8 cellular contexts compared by ENCODE assay signal in the genomic region with DNA sequence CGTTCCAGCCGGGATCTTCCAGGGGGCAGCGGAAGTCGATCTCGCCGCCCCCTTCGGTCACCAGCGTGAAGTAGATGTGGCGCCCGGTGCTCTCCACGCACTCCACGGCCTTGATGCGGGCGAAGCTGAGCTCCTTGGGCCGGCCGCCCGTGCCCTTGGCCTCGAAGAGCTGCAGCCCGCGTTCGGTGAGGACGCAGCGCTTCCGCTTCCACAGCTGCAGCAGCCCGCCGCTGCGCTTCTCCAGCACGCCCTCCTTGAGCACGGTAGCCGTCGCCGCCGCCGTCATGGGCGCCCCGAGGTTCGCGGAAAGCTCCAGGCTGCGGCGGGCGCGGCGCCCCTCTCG. TPM values are rescaled to one million over a fixed set of nuclear protein-coding genes. Genes with fewer than 3 reads are reported as not detected.
A peak's percentile ranks its signal among the peaks of the same experiment; 100 is the strongest.
DNase-seq lines count a peak whose midpoint lies in the region; ATAC-seq and TF ChIP-seq lines count a peak whose summit lies in the region.

No MANE protein-coding gene starts in this region.

- H3K27me3 ChIP-seq in fibroblast of lung (ENCODE audit: control insufficient read depth, insufficient read depth, low read length), result no peaks in the 10 kb centered on the region
- peaks cover 50% of the 10 kb centered on the region for H3K27me3 ChIP-seq in neural progenitor cell

- H3K36me3 Mint-ChIP-seq in T-helper 17 cell (ENCODE audit: low read depth), result peaks cover 4% of the 10 kb centered on the region
- no peaks in the 10 kb centered on the region for H3K36me3 Mint-ChIP-seq in neural progenitor cell

- H3K4me1 ChIP-seq in fibroblast of lung (ENCODE audit: control insufficient read depth, extremely low read depth, insufficient read depth, low read length) (peaks cover 14% of the 10 kb centered on the region), neural progenitor cell (peaks cover 14% of the 10 kb centered on the region)

- H3K9me3 Mint-ChIP-seq in neural progenitor cell, result peaks cover 2% of the 10 kb centered on the region

- H2AFZ ChIP-seq in fibroblast of lung (ENCODE audit: low read length), result no peak overlapping the region
- H2AFZ ChIP-seq in neural progenitor cell (replicated peaks), result peak overlapping the region; percentile 90

- peaks cover 19% of the 10 kb centered on the region for H3K36me3 ChIP-seq in fibroblast of lung (ENCODE audit: control insufficient read depth, insufficient read depth, low read length)
- no peaks in the 10 kb centered on the region for H3K36me3 ChIP-seq in neural progenitor cell

- TF ChIP-seq CTCF in 22Rv1 (IDR thresholded peaks at IDR 0.05), result no peak
- TF ChIP-seq CTCF in fibroblast of lung (conservative IDR thresholded peaks at IDR 0.05 in 1 of 2, IDR thresholded peaks at IDR 0.05 in 1 of 2; ENCODE audit: low read depth in 1 of 2, low read length in 2 of 2), result no peak
- no peak for TF ChIP-seq CTCF in neural progenitor cell (IDR thresholded peaks at IDR 0.05)

- H3K4me2 ChIP-seq in fibroblast of lung (ENCODE audit: extremely low read depth, insufficient read depth, low read length), result peak overlapping the region; percentile 69
- peak overlapping the region; percentile 95 for H3K4me2 ChIP-seq in neural progenitor cell

- H3K4me3 Mint-ChIP-seq in T-helper 17 cell, result peak overlapping the region; percentile 81
- peak overlapping the region; percentile 74 for H3K4me3 Mint-ChIP-seq in neural progenitor cell

- peak; percentile 55 for ATAC-seq in GM18502 (IDR thresholded peaks at IDR 0.05; ENCODE audit: poor library complexity, unreplicated experiment)
- ATAC-seq in HG03064 (IDR thresholded peaks at IDR 0.05; ENCODE audit: low read depth, unreplicated experiment), result peak; percentile 39
- peak; percentile 52 for ATAC-seq in T-helper 17 cell
- no peak for ATAC-seq in HG03565 (IDR thresholded peaks at IDR 0.05; ENCODE audit: unreplicated experiment)

- H3K27ac ChIP-seq in 22Rv1 (peak overlapping the region; percentile 62), fibroblast of lung (ENCODE audit: insufficient read depth, low read length) (peak overlapping the region; percentile 83), neural progenitor cell (no peak overlapping the region)

- H4K20me1 ChIP-seq in fibroblast of lung (ENCODE audit: control insufficient read depth, extremely low read depth, insufficient read depth, low read length) (no peaks in the 10 kb centered on the region), neural progenitor cell (ENCODE audit: low read depth) (peaks cover 17% of the 10 kb centered on the region)

- H3K27me3 Mint-ChIP-seq in T-helper 17 cell, result peaks cover 38% of the 10 kb centered on the region
- peaks cover 54% of the 10 kb centered on the region for H3K27me3 Mint-ChIP-seq in neural progenitor cell (ENCODE audit: insufficient read depth, low read depth)

- H3K4me1 Mint-ChIP-seq in T-helper 17 cell (peaks cover 12% of the 10 kb centered on the region), neural progenitor cell (peaks cover 13% of the 10 kb centered on the region)

- DNase-seq in T-helper 17 cell, result no peak
- peak in 1 of 2 donors; percentile 32 for DNase-seq in fibroblast of lung (ENCODE audit: low read depth in 2 of 2)
- peak; percentile 67 for DNase-seq in neural progenitor cell (ENCODE audit: low spot score)
- no peak for DNase-seq in AG08396 (ENCODE audit: low spot score)

- H3K9me3 ChIP-seq in T-helper 17 cell (ENCODE audit: control insufficient read depth, low read length, poor library complexity, severe bottlenecking), result no peaks in the 10 kb centered on the region
- H3K9me3 ChIP-seq in fibroblast of lung (ENCODE audit: control insufficient read depth, insufficient read depth, low read depth, low read length), result no peaks in the 10 kb centered on the region
- no peaks in the 10 kb centered on the region for H3K9me3 ChIP-seq in neural progenitor cell (ENCODE audit: low read depth)

- H3F3A ChIP-seq in neural progenitor cell (ENCODE audit: low read depth), result no peaks in the 10 kb centered on the region

- H3K9ac ChIP-seq in fibroblast of lung (ENCODE audit: insufficient read depth, low read length) (peak overlapping the region; percentile 90), neural progenitor cell (no peak overlapping the region)

- H3K27ac Mint-ChIP-seq in T-helper 17 cell (no peak overlapping the region), neural progenitor cell (no peak overlapping the region)

- H3K79me2 ChIP-seq in fibroblast of lung (ENCODE audit: control insufficient read depth, insufficient read depth, low read length), result peaks cover 39% of the 10 kb centered on the region
- H3K79me2 ChIP-seq in neural progenitor cell (ENCODE audit: low read depth), result peaks cover 21% of the 10 kb centered on the region

- H3K4me3 ChIP-seq in fibroblast of lung (replicated peaks in 1 of 4; ENCODE audit: control extremely low read depth in 1 of 4, insufficient read depth in 1 of 4, low read depth in 3 of 4, low read length in 4 of 4) (peak overlapping the region; percentile 78 to 97 (median 94)), neural progenitor cell (peak overlapping the region; percentile 68)

RNA-seq across cellular contexts. Expression of a gene that starts 0.5 kb away (rescaled TPM):
- 1 to 10 TPM; 1.6 to 2.7 TPM for total RNA-seq in T-helper 17 cell
- total RNA-seq in fibroblast of lung, result 138 and 141 TPM in 2 replicates
- 25.9 and 26.5 TPM in 2 replicates for polyA plus RNA-seq in fibroblast of lung
- polyA plus RNA-seq in fibroblast of lung (2012), result 57.8 and 74.3 TPM in 2 replicates
- polyA minus RNA-seq in fibroblast of lung (ENCODE audit: low replicate concordance), result 18.9 and 32.3 TPM in 2 replicates
- 1.9 and 11.8 TPM in 2 replicates for total RNA-seq in neural progenitor cell (ENCODE audit: low replicate concordance)

RNA-seq across cellular contexts. Expression of a gene that starts 38.5 kb away (rescaled TPM):
- total RNA-seq in T-helper 17 cell, result 10 to 100 TPM; 37.2 to 51.7 TPM
- 158 and 195 TPM in 2 replicates for total RNA-seq in fibroblast of lung
- 438 and 1,081 TPM in 2 replicates for polyA plus RNA-seq in fibroblast of lung
- 450 and 1,109 TPM in 2 replicates for polyA plus RNA-seq in fibroblast of lung (2012)
- 886 and 2,174 TPM in 2 replicates for polyA minus RNA-seq in fibroblast of lung (ENCODE audit: low replicate concordance)
- 2.5 and 4.1 TPM in 2 replicates for total RNA-seq in neural progenitor cell (ENCODE audit: low replicate concordance)

RNA-seq across cellular contexts. Expression of a gene that starts 46.9 kb away (rescaled TPM):
- not detected for total RNA-seq in T-helper 17 cell
- not detected in 2 replicates for total RNA-seq in fibroblast of lung
- 0.06 and 0.09 TPM in 2 replicates for polyA plus RNA-seq in fibroblast of lung
- not detected in 2 replicates for polyA plus RNA-seq in fibroblast of lung (2012)
- not detected in 2 replicates for polyA minus RNA-seq in fibroblast of lung (ENCODE audit: low replicate concordance)
- total RNA-seq in neural progenitor cell (ENCODE audit: low replicate concordance), result 0.43 and 1.3 TPM in 2 replicates

Comparison
In these comparisons a context has a peak if more than half of its experiments do, and no peak if none do; other contexts are left out.
1. RNA of a gene that starts 0.5 kb away (total RNA-seq): 138 to 141 TPM in fibroblast of lung; 1.6 to 2.7 TPM in T-helper 17 cell and 1.9 to 11.8 TPM in neural progenitor cell; every median in the first group is over 10 times any median in the second.